Comparison of ENCODE assay signal across 34 cellular contexts in genomic region chr4:52512291-52512690, GRCh38.
"Had no signal": no experiment of that assay in that cellular context is flagged by ENCODE, and none has a peak within 500 bp of the region (broad histone marks: within the 10 kb centered on the region; RNA-seq: fewer than 3 reads in every experiment).

No MANE protein-coding gene starts in this region.

- H3K9me3 Mint-ChIP-seq: activated CD4-positive, alpha-beta T cell treated with anti-CD3 and anti-CD28 coated beads, Interleukin-2, amount 10 ng/mL, durations not matched to agents 24 days and 14 days; activated CD8-positive, alpha-beta T cell treated with anti-CD3 and anti-CD28 coated beads for 36 hours; activated T-cell treated with anti-CD3 and anti-CD28 coated beads, Interleukin-2, amount 50 U/mL, for 4 hours; activated T-helper 1 cell treated with anti-CD3 and anti-CD28 coated beads, Interleukin-12 subunit alpha, Interleukin-12 subunit beta, Interleukin-2, Interleukin-4 antibody, amounts not matched to agents 30 ng/mL and 10 ng/mL and 1 ng/mL, durations not matched to agents 14 hours and 24 hours and 36 hours; activated T-helper 17 cell treated with anti-CD3 and anti-CD28 coated beads, Interleukin-2, amount 50 U/mL, for 72 hours; T-helper 2 cell treated with Interferon-gamma antibody and Interleukin-4, amounts not matched to agents 5 μg/mL and 100 μg/mL, for 36 hours had no signal

- H3K36me3 Mint-ChIP-seq: activated CD4-positive, alpha-beta memory T cell treated with anti-CD3 and anti-CD28 coated beads for 36 hours; activated naive CD4-positive, alpha-beta T cell treated with anti-CD3 and anti-CD28 coated beads, Interleukin-2, amount 50 U/mL, for 72 hours; activated naive CD8-positive, alpha-beta T cell treated with anti-CD3 and anti-CD28 coated beads for 36 hours; brain had no signal

- H3K27ac Mint-ChIP-seq: activated B cell treated with CpG ODN at 0.5 μM for 24 hours; activated CD4-positive, alpha-beta memory T cell treated with anti-CD3 and anti-CD28 coated beads for 36 hours; activated CD4-positive, alpha-beta T cell treated with anti-CD3 and anti-CD28 coated beads, Interleukin-2, amount 10 ng/mL, durations not matched to agents 24 days and 14 days; activated CD8-positive, alpha-beta T cell treated with anti-CD3 and anti-CD28 coated beads for 36 hours; activated naive CD4-positive, alpha-beta T cell treated with anti-CD3 and anti-CD28 coated beads for 36 hours; activated naive CD4-positive, alpha-beta T cell treated with anti-CD3 and anti-CD28 coated beads, Interleukin-2, amount 50 U/mL, for 72 hours; activated naive CD8-positive, alpha-beta T cell treated with anti-CD3 and anti-CD28 coated beads for 36 hours; activated T-cell treated with anti-CD3 and anti-CD28 coated beads, Interleukin-2, amount 50 U/mL, for 72 hours; activated T-helper 1 cell treated with anti-CD3 and anti-CD28 coated beads, Interleukin-12 subunit alpha, Interleukin-12 subunit beta, Interleukin-2, Interleukin-4 antibody, amounts not matched to agents 30 ng/mL and 10 ng/mL and 1 ng/mL, durations not matched to agents 14 hours and 24 hours and 36 hours; activated T-helper 17 cell treated with anti-CD3 and anti-CD28 coated beads, Interleukin-2, amount 50 U/mL, for 72 hours; brain; T-helper 1 cell treated with Interleukin-12 subunit alpha and Interleukin-12 subunit beta and Interleukin-4 antibody, amounts not matched to agents 30 μg/mL and 1 μg/mL, for 36 hours; T-helper 2 cell treated with Interferon-gamma antibody and Interleukin-4, amounts not matched to agents 5 μg/mL and 100 μg/mL, for 36 hours had no signal

- H3K27me3 ChIP-seq: adrenal gland, cardiac muscle cell had no signal

- H3K9me3 ChIP-seq: adrenal gland had no signal

- DNase-seq: activated B cell treated with CpG ODN at 0.5 μM for 24 hours; activated CD4-positive, alpha-beta memory T cell treated with anti-CD3 and anti-CD28 coated beads for 36 hours; activated CD4-positive, alpha-beta T cell treated with anti-CD3 and anti-CD28 coated beads for 4 hours; activated CD4-positive, alpha-beta T cell treated with anti-CD3 and anti-CD28 coated beads, Interleukin-2, amount 10 ng/mL, durations not matched to agents 24 days and 14 days; activated CD4-positive, alpha-beta T cell treated with anti-CD3 and anti-CD28 coated beads, Interleukin-2, amount 50 U/mL, for 1 hour; activated CD4-positive, alpha-beta T cell treated with anti-CD3 and anti-CD28 coated beads, Interleukin-2, amount 50 U/mL, for 4 hours; activated CD4-positive, CD25-positive, alpha-beta regulatory T cell treated with anti-CD3 and anti-CD28 coated beads, Interleukin-2, amount 50 U/mL, for 72 hours; activated CD8-positive, alpha-beta memory T cell treated with anti-CD3 and anti-CD28 coated beads, Interleukin-2, amount 50 U/mL, for 4 hours; activated CD8-positive, alpha-beta T cell treated with anti-CD3 and anti-CD28 coated beads for 36 hours; activated effector memory CD4-positive, alpha-beta T cell treated with anti-CD3 and anti-CD28 coated beads, Interleukin-2, amount 50 U/mL, for 16 hours; activated gamma-delta T cell treated with Interleukin-2 at 50 U/mL for 16 hours; activated naive CD4-positive, alpha-beta T cell; activated naive CD4-positive, alpha-beta T cell treated with anti-CD3 and anti-CD28 coated beads for 36 hours; activated naive CD4-positive, alpha-beta T cell treated with anti-CD3 and anti-CD28 coated beads, Interleukin-2, amount 50 U/mL, for 16 hours; activated naive CD8-positive, alpha-beta T cell treated with anti-CD3 and anti-CD28 coated beads for 36 hours; activated T-cell treated with anti-CD3 and anti-CD28 coated beads for 4 hours; activated T-cell treated with anti-CD3 and anti-CD28 coated beads, Interleukin-2, amount 50 U/mL, for 1 hour; activated T-cell treated with anti-CD3 and anti-CD28 coated beads, Interleukin-2, amount 50 U/mL, for 4 hours; activated T-cell treated with anti-CD3 and anti-CD28 coated beads, Interleukin-2, amount 50 U/mL, for 72 hours; adrenal gland; amniotic stem cell; aorta; central memory CD4-positive, alpha-beta T cell; T-helper 1 cell; T-helper 2 cell; T-helper 9 cell had no signal

- ATAC-seq: activated CD8-positive, alpha-beta T cell treated with anti-CD3 and anti-CD28 coated beads for 36 hours; activated naive CD4-positive, alpha-beta T cell treated with anti-CD3 and anti-CD28 coated beads, Interleukin-2, amount 50 U/mL, for 72 hours; activated T-cell treated with anti-CD3 and anti-CD28 coated beads, Interleukin-2, amount 50 U/mL, for 4 hours; activated T-cell treated with anti-CD3 and anti-CD28 coated beads, Interleukin-2, amount 50 U/mL, for 72 hours; activated T-helper 17 cell treated with anti-CD3 and anti-CD28 coated beads, Interleukin-2, amount 50 U/mL, for 72 hours had no signal

- H3K4me3 Mint-ChIP-seq: activated B cell treated with CpG ODN at 0.5 μM for 24 hours; activated CD4-positive, alpha-beta memory T cell treated with anti-CD3 and anti-CD28 coated beads for 36 hours; activated CD4-positive, alpha-beta T cell treated with anti-CD3 and anti-CD28 coated beads, Interleukin-2, amount 10 ng/mL, durations not matched to agents 24 days and 14 days; activated CD8-positive, alpha-beta T cell treated with anti-CD3 and anti-CD28 coated beads for 36 hours; activated naive CD4-positive, alpha-beta T cell treated with anti-CD3 and anti-CD28 coated beads for 36 hours; activated naive CD8-positive, alpha-beta T cell treated with anti-CD3 and anti-CD28 coated beads for 36 hours; activated T-cell treated with anti-CD3 and anti-CD28 coated beads, Interleukin-2, amount 50 U/mL, for 4 hours; activated T-cell treated with anti-CD3 and anti-CD28 coated beads, Interleukin-2, amount 50 U/mL, for 72 hours; activated T-helper 1 cell treated with anti-CD3 and anti-CD28 coated beads, Interleukin-12 subunit alpha, Interleukin-12 subunit beta, Interleukin-2, Interleukin-4 antibody, amounts not matched to agents 30 ng/mL and 10 ng/mL and 1 ng/mL, durations not matched to agents 14 hours and 24 hours and 36 hours; activated T-helper 17 cell treated with anti-CD3 and anti-CD28 coated beads, Interleukin-2, amount 50 U/mL, for 72 hours; brain; T-helper 1 cell treated with Interleukin-12 subunit alpha and Interleukin-12 subunit beta and Interleukin-4 antibody, amounts not matched to agents 30 μg/mL and 1 μg/mL, for 36 hours; T-helper 2 cell treated with Interferon-gamma antibody and Interleukin-4, amounts not matched to agents 5 μg/mL and 100 μg/mL, for 36 hours had no signal

- H3K36me3 ChIP-seq: adrenal gland, cardiac muscle cell had no signal

- H3K4me3 ChIP-seq: adrenal gland, cardiac muscle cell had no signal

- H3K27ac ChIP-seq: adrenal gland, cardiac muscle cell, VCaP had no signal

- H3K27me3 Mint-ChIP-seq: activated CD4-positive, alpha-beta T cell treated with anti-CD3 and anti-CD28 coated beads, Interleukin-2, amount 10 ng/mL, durations not matched to agents 24 days and 14 days; brain had no signal

- H3K4me1 Mint-ChIP-seq: activated B cell treated with CpG ODN at 0.5 μM for 24 hours; activated CD4-positive, alpha-beta T cell treated with anti-CD3 and anti-CD28 coated beads, Interleukin-2, amount 10 ng/mL, durations not matched to agents 24 days and 14 days; activated naive CD8-positive, alpha-beta T cell treated with anti-CD3 and anti-CD28 coated beads for 36 hours; activated T-helper 17 cell treated with anti-CD3 and anti-CD28 coated beads, Interleukin-2, amount 50 U/mL, for 72 hours had no signal
